ENCODE assay signal across 19 cellular contexts in genomic region chr2:240308111-240308651, GRCh38.
"Had no signal": no experiment of that assay in that cellular context is flagged by ENCODE, and none has a peak within 500 bp of the region (broad histone marks: within the 10 kb centered on the region; RNA-seq: fewer than 3 reads in every experiment).

No MANE protein-coding gene starts in this region.

- H3K27me3 ChIP-seq: suprapubic skin had no signal

- H3K4me3 ChIP-seq: lung, suprapubic skin had no signal

- H3K4me1 Mint-ChIP-seq: activated CD4-positive, alpha-beta T cell treated with anti-CD3 and anti-CD28 coated beads for 36 hours; activated naive CD4-positive, alpha-beta T cell treated with anti-CD3 and anti-CD28 coated beads, Interleukin-2, amount 50 U/mL, for 24 hours; immature natural killer cell; mesothelial cell of epicardium; T-helper 17 cell had no signal

- H3K9me3 ChIP-seq: suprapubic skin had no signal

- H3K36me3 ChIP-seq: suprapubic skin, WERI-Rb-1 had no signal

- H3K27ac Mint-ChIP-seq: activated CD4-positive, alpha-beta T cell treated with anti-CD3 and anti-CD28 coated beads for 36 hours; activated CD8-positive, alpha-beta T cell treated with anti-CD3 and anti-CD28 coated beads for 36 hours; activated naive CD4-positive, alpha-beta T cell treated with anti-CD3 and anti-CD28 coated beads, Interleukin-2, amount 50 U/mL, for 24 hours; immature natural killer cell; mesothelial cell of epicardium; nephron progenitor cell; stimulated activated naive CD8-positive, alpha-beta T cell treated with anti-CD3 and anti-CD28 coated beads, Interleukin-15, Interleukin-2, amounts not matched to agents 100 ng/mL and 50 ng/mL, for 24 hours; T-helper 17 cell had no signal

- H3K4me3 Mint-ChIP-seq: activated CD4-positive, alpha-beta T cell treated with anti-CD3 and anti-CD28 coated beads for 36 hours; activated CD8-positive, alpha-beta T cell treated with anti-CD3 and anti-CD28 coated beads for 36 hours; activated naive CD4-positive, alpha-beta T cell treated with anti-CD3 and anti-CD28 coated beads, Interleukin-2, amount 50 U/mL, for 24 hours; activated T-cell treated with anti-CD3 and anti-CD28 coated beads, Interleukin-2, amount 50 U/mL, for 4 hours; immature natural killer cell; mesothelial cell of epicardium; nephron progenitor cell; stimulated activated naive CD8-positive, alpha-beta T cell treated with anti-CD3 and anti-CD28 coated beads, Interleukin-15, Interleukin-2, amounts not matched to agents 100 ng/mL and 50 ng/mL, for 24 hours; T-helper 17 cell had no signal

- H3K9me3 Mint-ChIP-seq: activated CD8-positive, alpha-beta T cell treated with anti-CD3 and anti-CD28 coated beads for 36 hours; activated naive CD4-positive, alpha-beta T cell treated with anti-CD3 and anti-CD28 coated beads, Interleukin-2, amount 50 U/mL, for 24 hours; activated T-cell treated with anti-CD3 and anti-CD28 coated beads, Interleukin-2, amount 50 U/mL, for 4 hours; immature natural killer cell; mesothelial cell of epicardium; nephron progenitor cell; stimulated activated naive CD8-positive, alpha-beta T cell treated with anti-CD3 and anti-CD28 coated beads, Interleukin-15, Interleukin-2, amounts not matched to agents 100 ng/mL and 50 ng/mL, for 24 hours had no signal

- H3K27ac ChIP-seq: suprapubic skin, WERI-Rb-1 had no signal

- DNase-seq: activated CD4-positive, alpha-beta T cell treated with anti-CD3 and anti-CD28 coated beads for 36 hours; activated CD8-positive, alpha-beta T cell treated with anti-CD3 and anti-CD28 coated beads for 36 hours; activated gamma-delta T cell; activated T-cell treated with anti-CD3 and anti-CD28 coated beads, Interleukin-2, amount 50 U/mL, for 4 hours; dermis blood vessel endothelial cell; effector memory CD4-positive, alpha-beta T cell; immature natural killer cell; nephron progenitor cell; occipital lobe; retina; stimulated activated CD4-positive, alpha-beta T cell treated with anti-CD3 and anti-CD28 coated beads, Interleukin-1b, Interleukin-23, amount 100 ng/mL, for 48 hours; T-helper 17 cell; trophoblast cell; WERI-Rb-1 had no signal

- ATAC-seq: activated CD4-positive, alpha-beta T cell treated with anti-CD3 and anti-CD28 coated beads for 36 hours; activated CD8-positive, alpha-beta T cell treated with anti-CD3 and anti-CD28 coated beads for 36 hours; activated T-cell treated with anti-CD3 and anti-CD28 coated beads, Interleukin-2, amount 50 U/mL, for 4 hours; T-helper 17 cell had no signal

- H3K4me1 ChIP-seq: suprapubic skin had no signal

- H3K36me3 Mint-ChIP-seq: activated naive CD4-positive, alpha-beta T cell treated with anti-CD3 and anti-CD28 coated beads, Interleukin-2, amount 50 U/mL, for 24 hours; immature natural killer cell; mesothelial cell of epicardium had no signal
